8 cellular contexts compared by ENCODE assay signal in the genomic region with DNA sequence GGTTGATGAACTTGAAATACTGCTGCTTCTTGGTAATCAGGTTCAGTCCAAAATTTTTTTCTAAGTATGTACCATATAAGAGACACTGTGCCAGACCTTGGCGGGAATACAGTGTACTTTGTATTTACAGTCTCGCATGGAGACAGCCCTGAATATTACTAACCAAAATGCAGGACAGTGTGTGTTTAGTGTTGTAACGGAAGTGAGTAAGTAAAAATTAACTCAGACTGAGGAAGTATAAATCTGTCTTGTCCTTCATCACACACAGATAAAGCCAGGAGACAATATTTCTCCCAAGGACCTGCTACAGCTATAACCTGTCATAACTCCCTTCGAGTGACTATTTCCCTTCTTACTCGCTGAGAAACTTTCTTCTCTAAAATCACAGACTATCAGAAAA.
A peak's percentile ranks its signal among the peaks of the same experiment; 100 is the strongest.
DNase-seq lines count a peak whose midpoint lies in the region; ATAC-seq and TF ChIP-seq lines count a peak whose summit lies in the region.

No MANE protein-coding gene starts in this region.

- DNase-seq in activated CD4-positive, alpha-beta memory T cell treated with anti-CD3 and anti-CD28 coated beads for 36 hours: no peak
- no peak for DNase-seq in activated CD4-positive, alpha-beta memory T cell treated with anti-CD3 and anti-CD28 coated beads, Interleukin-2, amount 10 ng/mL, durations not matched to agents 7 days and 5 days
- DNase-seq in fibroblast of peridontal ligament (ENCODE audit: extremely low read depth) (peak; percentile 27), progenitor cell of endocrine pancreas (ENCODE audit: low spot score, unreplicated experiment) (no peak), NCI-H1694 treated with DMSO at 0.1 percent for 48 hours (lab: John Stamatoyannopoulos, UW) (no peak), esophagus squamous epithelium (lab: John Stamatoyannopoulos, UW) (no peak), NCI-H2171 (lab: John Stamatoyannopoulos, UW) (no peak)

- H3K4me1 ChIP-seq in esophagus squamous epithelium: peaks cover 0 to 60% (median 2%) of the 10 kb centered on the region in 3 donors

- POLR2A ChIA-PET in activated CD4-positive, alpha-beta memory T cell treated with anti-CD3 and anti-CD28 coated beads for 36 hours (lab: Charles Lee): interaction anchor here (0.9 kb wide), 1 partner anchor 22 kb away, joined by 3 read pairs; no protein-coding TSS in a partner anchor
- POLR2A ChIA-PET in activated CD4-positive, alpha-beta memory T cell treated with anti-CD3 and anti-CD28 coated beads, Interleukin-2, amount 10 ng/mL, durations not matched to agents 7 days and 5 days (lab: Charles Lee): interaction anchor here (0.6 to 4.1 kb wide), 3 partner anchors 20 to 73 kb away, joined by 3 to 22 read pairs (median 3); no protein-coding TSS in a partner anchor

- peak overlapping the region in 2 of 4 donors; percentile 14 to 36 for H3K27ac ChIP-seq in esophagus squamous epithelium

- no peak for TF ChIP-seq POLR2A in esophagus squamous epithelium (IDR thresholded peaks at IDR 0.05)

- no peak overlapping the region for H3K4me3 ChIP-seq in esophagus squamous epithelium

- no peaks in the 10 kb centered on the region for H3K9me3 Mint-ChIP-seq in activated CD4-positive, alpha-beta memory T cell treated with anti-CD3 and anti-CD28 coated beads for 36 hours
- H3K9me3 Mint-ChIP-seq in activated CD4-positive, alpha-beta memory T cell treated with anti-CD3 and anti-CD28 coated beads, Interleukin-2, amount 10 ng/mL, durations not matched to agents 7 days and 5 days: no peaks in the 10 kb centered on the region
- H3K9me3 Mint-ChIP-seq in progenitor cell of endocrine pancreas (ENCODE audit: low read depth): no peaks in the 10 kb centered on the region

- intact Hi-C loops in activated CD4-positive, alpha-beta memory T cell treated with anti-CD3 and anti-CD28 coated beads for 36 hours (cut with micrococcal nuclease): no loop called here
- intact Hi-C loops in esophagus squamous epithelium (cut with DNase I): no loop called here

- H3K36me3 ChIP-seq in esophagus squamous epithelium: peaks cover 0 to 12% (median 0%) of the 10 kb centered on the region in 3 donors

- peaks cover 16% of the 10 kb centered on the region for H3K4me1 Mint-ChIP-seq in activated CD4-positive, alpha-beta memory T cell treated with anti-CD3 and anti-CD28 coated beads for 36 hours (ENCODE audit: low read depth)
- peaks cover 4% of the 10 kb centered on the region for H3K4me1 Mint-ChIP-seq in activated CD4-positive, alpha-beta memory T cell treated with anti-CD3 and anti-CD28 coated beads, Interleukin-2, amount 10 ng/mL, durations not matched to agents 7 days and 5 days
- peaks cover 43% of the 10 kb centered on the region for H3K4me1 Mint-ChIP-seq in progenitor cell of endocrine pancreas (ENCODE audit: low read depth)

- H3K9me3 ChIP-seq in esophagus squamous epithelium: no peaks in the 10 kb centered on the region

- peak; percentile 56 for ATAC-seq in HG03460 (IDR thresholded peaks at IDR 0.05; ENCODE audit: unreplicated experiment)

- no peak for TF ChIP-seq CTCF in progenitor cell of endocrine pancreas (IDR thresholded peaks at IDR 0.05; ENCODE audit: unreplicated experiment)
- TF ChIP-seq CTCF in esophagus squamous epithelium (IDR thresholded peaks at IDR 0.05): no peak

- peaks cover 10% of the 10 kb centered on the region for H3K36me3 Mint-ChIP-seq in activated CD4-positive, alpha-beta memory T cell treated with anti-CD3 and anti-CD28 coated beads for 36 hours
- H3K36me3 Mint-ChIP-seq in activated CD4-positive, alpha-beta memory T cell treated with anti-CD3 and anti-CD28 coated beads, Interleukin-2, amount 10 ng/mL, durations not matched to agents 7 days and 5 days (ENCODE audit: low read depth): peaks cover 33% of the 10 kb centered on the region
- H3K36me3 Mint-ChIP-seq in progenitor cell of endocrine pancreas (ENCODE audit: insufficient read depth): peaks cover 2% of the 10 kb centered on the region

- H3K27me3 ChIP-seq in esophagus squamous epithelium: no peaks in the 10 kb centered on the region

- H3K27me3 Mint-ChIP-seq in activated CD4-positive, alpha-beta memory T cell treated with anti-CD3 and anti-CD28 coated beads for 36 hours: no peaks in the 10 kb centered on the region
- no peaks in the 10 kb centered on the region for H3K27me3 Mint-ChIP-seq in activated CD4-positive, alpha-beta memory T cell treated with anti-CD3 and anti-CD28 coated beads, Interleukin-2, amount 10 ng/mL, durations not matched to agents 7 days and 5 days
- no peaks in the 10 kb centered on the region for H3K27me3 Mint-ChIP-seq in progenitor cell of endocrine pancreas

- peak overlapping the region; percentile 43 for H3K27ac Mint-ChIP-seq in activated CD4-positive, alpha-beta memory T cell treated with anti-CD3 and anti-CD28 coated beads for 36 hours
- H3K27ac Mint-ChIP-seq in activated CD4-positive, alpha-beta memory T cell treated with anti-CD3 and anti-CD28 coated beads, Interleukin-2, amount 10 ng/mL, durations not matched to agents 7 days and 5 days: no peak overlapping the region
- peak overlapping the region; percentile 76 for H3K27ac Mint-ChIP-seq in progenitor cell of endocrine pancreas

- CTCF ChIA-PET in activated CD4-positive, alpha-beta memory T cell treated with anti-CD3 and anti-CD28 coated beads for 36 hours (lab: Charles Lee): interaction anchor here (1.2 to 2.0 kb wide), 3 partner anchors 12 to 67 kb away, joined by 3 to 9 read pairs (median 4); no protein-coding TSS in a partner anchor
- CTCF ChIA-PET in activated CD4-positive, alpha-beta memory T cell treated with anti-CD3 and anti-CD28 coated beads, Interleukin-2, amount 10 ng/mL, durations not matched to agents 7 days and 5 days (lab: Charles Lee): interaction anchor here (2.0 kb wide), 1 partner anchor 11 kb away, joined by 8 read pairs; no protein-coding TSS in a partner anchor

- H3K4me3 Mint-ChIP-seq in activated CD4-positive, alpha-beta memory T cell treated with anti-CD3 and anti-CD28 coated beads for 36 hours: no peak overlapping the region
- no peak overlapping the region for H3K4me3 Mint-ChIP-seq in activated CD4-positive, alpha-beta memory T cell treated with anti-CD3 and anti-CD28 coated beads, Interleukin-2, amount 10 ng/mL, durations not matched to agents 7 days and 5 days
- H3K4me3 Mint-ChIP-seq in progenitor cell of endocrine pancreas (ENCODE audit: low read depth): no peak overlapping the region

- 55 to 63% methylated on average over 5 of the region's 5 CpGs for WGBS in esophagus squamous epithelium, 2 donors
